Comparison of ENCODE assay signal across 8 cellular contexts in the genomic region with DNA sequence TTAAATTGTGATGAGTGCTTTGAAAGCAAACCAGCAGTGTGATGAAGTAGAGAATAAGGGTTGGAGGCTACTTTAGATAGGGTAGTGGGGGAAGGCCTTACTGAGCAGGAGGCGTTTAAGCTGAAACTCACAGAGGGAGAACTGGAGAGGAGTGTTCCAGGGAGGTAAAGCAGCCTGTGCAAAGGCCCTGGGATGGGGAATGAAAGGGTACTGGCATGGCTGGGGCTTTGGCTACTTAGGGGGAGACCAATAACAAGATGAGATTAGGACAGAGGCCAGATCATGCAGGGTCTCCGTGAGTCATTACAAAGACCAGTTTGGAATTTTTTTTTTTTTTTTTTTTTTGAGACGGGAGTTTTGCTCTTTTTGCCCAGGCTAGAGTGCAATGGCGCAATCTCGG. TPM values are rescaled to one million over a fixed set of nuclear protein-coding genes. Genes with fewer than 3 reads are reported as not detected.
DNase-seq lines count a peak whose midpoint lies in the region; TF ChIP-seq lines count a peak whose summit lies in the region.

No MANE protein-coding gene starts in this region.

- CTCF ChIA-PET in CD8-positive, alpha-beta memory T cell (lab: Charles Lee), result no interaction called here

- H3K9me2 ChIP-seq in MM.1S (replicated peaks; ENCODE audit: insufficient read depth, low read length), result no peaks in the 10 kb centered on the region

- H3K4me2 ChIP-seq in MM.1S (ENCODE audit: low read depth, low read length), result peak overlapping the region; percentile 82
- H3K4me2 ChIP-seq in neural progenitor cell, result peak overlapping the region; percentile 77

- no peaks in the 10 kb centered on the region for H3K27me3 ChIP-seq in CD8-positive, alpha-beta memory T cell (ENCODE audit: insufficient read depth, low read length, poor library complexity, severe bottlenecking)
- H3K27me3 ChIP-seq in MM.1S (replicated peaks; ENCODE audit: insufficient read depth, low read length) (peaks cover 6% of the 10 kb centered on the region), neural progenitor cell (no peaks in the 10 kb centered on the region)

- H2AFZ ChIP-seq in MM.1S (ENCODE audit: low read length), result no peak overlapping the region
- no peak overlapping the region for H2AFZ ChIP-seq in neural progenitor cell (replicated peaks)

- H3K27me3 Mint-ChIP-seq in CD8-positive, alpha-beta memory T cell, result peaks cover 3 to 8% of the 10 kb centered on the region in 2 donors
- peaks cover 9% of the 10 kb centered on the region for H3K27me3 Mint-ChIP-seq in neural progenitor cell (ENCODE audit: insufficient read depth, low read depth)

- peak overlapping the region; percentile 90 to 97 (median 94) for H3K4me3 Mint-ChIP-seq in CD8-positive, alpha-beta memory T cell
- peak overlapping the region; percentile 95 for H3K4me3 Mint-ChIP-seq in neural progenitor cell

- H3K79me2 ChIP-seq in MM.1S (ENCODE audit: low read length), result peaks cover 59% of the 10 kb centered on the region
- peaks cover 60% of the 10 kb centered on the region for H3K79me2 ChIP-seq in neural progenitor cell (ENCODE audit: low read depth)

- no peaks in the 10 kb centered on the region for H3K9me3 Mint-ChIP-seq in CD8-positive, alpha-beta memory T cell
- H3K9me3 Mint-ChIP-seq in neural progenitor cell, result no peaks in the 10 kb centered on the region

- H4K20me1 ChIP-seq in MM.1S (ENCODE audit: insufficient read depth, low read length), result peaks cover 6% of the 10 kb centered on the region; the same call in 1 of the 2 replicates
- peaks cover 54% of the 10 kb centered on the region for H4K20me1 ChIP-seq in neural progenitor cell (ENCODE audit: low read depth)

- DNase-seq in CD8-positive, alpha-beta memory T cell, result no peak
- DNase-seq in MM.1S, result no peak
- DNase-seq in coronary artery (ENCODE audit: low spot score), result no peak
- DNase-seq in neural progenitor cell (ENCODE audit: low spot score), result no peak
- DNase-seq in cerebellar nuclear complex (lab: John Stamatoyannopoulos, UW), result no peak
- no peak for DNase-seq in HCEC 1CT
- DNase-seq in COLO668 (lab: John Stamatoyannopoulos, UW; ENCODE audit: unreplicated experiment), result no peak
- DNase-seq in nucleus accumbens (lab: John Stamatoyannopoulos, UW), result no peak

- peaks cover 57 to 72% (median 60%) of the 10 kb centered on the region in 3 donors for H3K4me1 Mint-ChIP-seq in CD8-positive, alpha-beta memory T cell
- peaks cover 38% of the 10 kb centered on the region for H3K4me1 Mint-ChIP-seq in neural progenitor cell

- H3K36me3 Mint-ChIP-seq in CD8-positive, alpha-beta memory T cell, result peaks cover 0 to 13% (median 0%) of the 10 kb centered on the region in 3 donors
- H3K36me3 Mint-ChIP-seq in neural progenitor cell, result peaks cover 6% of the 10 kb centered on the region

- TF ChIP-seq CTCF in MM.1S (IDR thresholded peaks at IDR 0.05; ENCODE audit: low read length) (no peak), coronary artery (IDR thresholded peaks at IDR 0.05) (no peak), neural progenitor cell (IDR thresholded peaks at IDR 0.05) (no peak)

- H3K4me3 ChIP-seq in CD8-positive, alpha-beta memory T cell (ENCODE audit: low read length), result peak overlapping the region; percentile 98
- H3K4me3 ChIP-seq in MM.1S (ENCODE audit: low read length) (peak overlapping the region; percentile 96), coronary artery (peak overlapping the region; percentile 96), neural progenitor cell (peak overlapping the region; percentile 91)

- H3K9me3 ChIP-seq in CD8-positive, alpha-beta memory T cell (ENCODE audit: low read length), result no peaks in the 10 kb centered on the region
- H3K9me3 ChIP-seq in MM.1S (replicated peaks; ENCODE audit: insufficient read depth, low read length) (no peaks in the 10 kb centered on the region), neural progenitor cell (ENCODE audit: low read depth) (no peaks in the 10 kb centered on the region)

- H3K4me1 ChIP-seq in CD8-positive, alpha-beta memory T cell (ENCODE audit: insufficient read depth, low read length), result peaks cover 52% of the 10 kb centered on the region
- peaks cover 36% of the 10 kb centered on the region for H3K4me1 ChIP-seq in MM.1S (ENCODE audit: low read length)
- peaks cover 6% of the 10 kb centered on the region for H3K4me1 ChIP-seq in neural progenitor cell

- H3K9ac ChIP-seq in MM.1S (ENCODE audit: low read length), result peak overlapping the region; percentile 89; the same call in 1 of the 2 replicates
- H3K9ac ChIP-seq in neural progenitor cell, result no peak overlapping the region

- peak overlapping the region; percentile 82 for H3K27ac ChIP-seq in CD8-positive, alpha-beta memory T cell (ENCODE audit: low read depth, low read length)
- H3K27ac ChIP-seq in MM.1S (ENCODE audit: low read length) (no peak overlapping the region), coronary artery (no peak overlapping the region), neural progenitor cell (no peak overlapping the region)

- 0 out of 2 replicates have a peak, but pooled peaks cover 6% of the 10 kb centered on the region for H3F3A ChIP-seq in MM.1S (ENCODE audit: insufficient read depth, low read length)
- peaks cover 3% of the 10 kb centered on the region for H3F3A ChIP-seq in neural progenitor cell (ENCODE audit: low read depth)

- peak overlapping the region; percentile 73 to 98 (median 90) for H3K27ac Mint-ChIP-seq in CD8-positive, alpha-beta memory T cell
- no peak overlapping the region for H3K27ac Mint-ChIP-seq in neural progenitor cell

- POLR2A ChIA-PET in CD8-positive, alpha-beta memory T cell (lab: Charles Lee), result interaction anchor here (0.7 kb wide), 1 partner anchor 352 kb away, joined by 3 read pairs; no protein-coding TSS in a partner anchor

- H3K36me3 ChIP-seq in CD8-positive, alpha-beta memory T cell (ENCODE audit: insufficient read depth, low read length), result no peaks in the 10 kb centered on the region
- H3K36me3 ChIP-seq in MM.1S (replicated peaks; ENCODE audit: insufficient read depth, low read length), result no peaks in the 10 kb centered on the region; the same call in 1 of the 2 replicates
- no peaks in the 10 kb centered on the region for H3K36me3 ChIP-seq in neural progenitor cell

RNA-seq across cellular contexts. Expression of gene PPP5C, which starts 1.1 kb away (rescaled TPM):
- 100 to 1,000 TPM; 124 TPM for total RNA-seq in CD8-positive, alpha-beta memory T cell
- polyA plus RNA-seq in CD8-positive, alpha-beta memory T cell, result 38.7 TPM
- total RNA-seq in neural progenitor cell (ENCODE audit: low replicate concordance), result 63.5 and 97.8 TPM in 2 replicates

RNA-seq across cellular contexts. Expression of gene HIF3A, which starts 51.1 kb away (rescaled TPM):
- total RNA-seq in CD8-positive, alpha-beta memory T cell, result not detected
- polyA plus RNA-seq in CD8-positive, alpha-beta memory T cell, result not detected
- 6.7 and 18.0 TPM in 2 replicates for total RNA-seq in neural progenitor cell (ENCODE audit: low replicate concordance)
